In genomic region chr17:75524971-75525805, GRCh38 we compare ENCODE assay signal across 8 cellular contexts. TPM values are rescaled to one million over a fixed set of nuclear protein-coding genes. Genes with fewer than 3 reads are reported as not detected.
DNase-seq lines count a peak whose midpoint lies in the region; ATAC-seq, FAIRE-seq and TF ChIP-seq lines count a peak whose summit lies in the region.

Gene LLGL2, plus strand, starts transcription at chr17:75525697. Its CDS starts 17,730 bp downstream, at chr17:75543427.

- H3F3A ChIP-seq in smooth muscle cell (ENCODE audit: low read depth), result peaks cover 15% of the 10 kb centered on the region

- peaks cover 14% of the 10 kb centered on the region for H3K27me3 ChIP-seq in astrocyte (ENCODE audit: insufficient read depth, low read length)
- no peaks in the 10 kb centered on the region for H3K27me3 ChIP-seq in iPS DF 6.9 (ENCODE audit: control insufficient read depth, insufficient read depth, low read length)
- H3K27me3 ChIP-seq in smooth muscle cell (ENCODE audit: low read depth), result peaks cover 7% of the 10 kb centered on the region

- TF ChIP-seq CTCF in GM12865 (IDR thresholded peaks at IDR 0.05; ENCODE audit: insufficient read depth, low read depth, low read length, missing control alignments), result peak; percentile 34
- TF ChIP-seq CTCF in astrocyte (IDR thresholded peaks at IDR 0.05; ENCODE audit: insufficient read depth, low read depth, low read length), result no peak
- TF ChIP-seq CTCF in smooth muscle cell (IDR thresholded peaks at IDR 0.05; ENCODE audit: borderline replicate concordance, insufficient read depth, poor library complexity, severe bottlenecking), result peak; percentile 21

- H3K4me3 Mint-ChIP-seq in astrocyte (ENCODE audit: unreplicated experiment), result peak within 1 kb of the TSS; percentile 76

- H3K27ac ChIP-seq in astrocyte (ENCODE audit: low read depth, low read length) (no peak within 1 kb of the TSS), iPS DF 6.9 (ENCODE audit: low read length) (no peak within 1 kb of the TSS), smooth muscle cell (ENCODE audit: low read depth) (no peak within 1 kb of the TSS)

- no peak for FAIRE-seq in astrocyte (lab: Jason Lieb, UNC)

- ATAC-seq in HG02763 (IDR thresholded peaks at IDR 0.05; ENCODE audit: unreplicated experiment) (peak; percentile 88), GM18870 (IDR thresholded peaks at IDR 0.05; ENCODE audit: unreplicated experiment) (no peak)

- H3K4me2 ChIP-seq in astrocyte (ENCODE audit: low read length) (peak within 1 kb of the TSS; percentile 87), smooth muscle cell (peak within 1 kb of the TSS; percentile 98)

- H3K4me1 Mint-ChIP-seq in astrocyte (ENCODE audit: low read depth, unreplicated experiment), result peaks cover 3% of the 10 kb centered on the region

- H3K9me3 ChIP-seq in astrocyte (ENCODE audit: insufficient read depth, low read depth, low read length), result no peaks in the 10 kb centered on the region
- no peaks in the 10 kb centered on the region for H3K9me3 ChIP-seq in iPS DF 6.9 (ENCODE audit: control insufficient read depth, insufficient read depth, low read length)
- no peaks in the 10 kb centered on the region for H3K9me3 ChIP-seq in smooth muscle cell (replicated peaks; ENCODE audit: low read depth)

- H3K4me1 ChIP-seq in astrocyte (ENCODE audit: insufficient read depth, low read length) (peaks cover 7% of the 10 kb centered on the region), iPS DF 6.9 (ENCODE audit: control insufficient read depth, insufficient read depth, low read length) (no peaks in the 10 kb centered on the region), smooth muscle cell (ENCODE audit: low read depth) (peaks cover 5% of the 10 kb centered on the region)

- no peaks in the 10 kb centered on the region for H3K79me2 ChIP-seq in astrocyte (ENCODE audit: insufficient read depth, low read length)
- no peaks in the 10 kb centered on the region for H3K79me2 ChIP-seq in smooth muscle cell (ENCODE audit: low read depth)

- H2AFZ ChIP-seq in astrocyte (ENCODE audit: low read depth, low read length) (peak within 1 kb of the TSS; percentile 75), smooth muscle cell (ENCODE audit: low read depth) (peak within 1 kb of the TSS; percentile 92)

- H3K27me3 Mint-ChIP-seq in astrocyte (ENCODE audit: low read depth, unreplicated experiment), result peaks cover 7% of the 10 kb centered on the region

- H3K36me3 ChIP-seq in astrocyte (ENCODE audit: insufficient read depth, low read length) (no peaks in the 10 kb centered on the region), iPS DF 6.9 (ENCODE audit: control insufficient read depth, insufficient read depth, low read length) (peaks cover 10% of the 10 kb centered on the region), smooth muscle cell (ENCODE audit: low read depth) (no peaks in the 10 kb centered on the region)

- H3K27ac Mint-ChIP-seq in astrocyte (ENCODE audit: unreplicated experiment), result no peak within 1 kb of the TSS

- H3K36me3 Mint-ChIP-seq in astrocyte (ENCODE audit: low read depth, unreplicated experiment), result peaks cover 3% of the 10 kb centered on the region

- WGBS in iPS DF 6.9 (ENCODE audit: insufficient coverage, insufficient read length), result no CpG with 5 or more reads among the region's 108 CpGs
- WGBS in smooth muscle cell (ENCODE audit: low lambda C conversion rate), result 2% methylated on average over 39 of the region's 108 CpGs

- no peaks in the 10 kb centered on the region for H3K9me3 Mint-ChIP-seq in astrocyte (ENCODE audit: unreplicated experiment)

- H3K4me3 ChIP-seq in GM12865 (ENCODE audit: low read depth, low read length), result peak within 1 kb of the TSS; percentile 63
- H3K4me3 ChIP-seq in astrocyte (ENCODE audit: insufficient read depth, low read depth, low read length), result peak within 1 kb of the TSS; percentile 52
- peak within 1 kb of the TSS; percentile 73 for H3K4me3 ChIP-seq in iPS DF 6.9 (ENCODE audit: low read length)
- peak within 1 kb of the TSS; percentile 85 for H3K4me3 ChIP-seq in smooth muscle cell

- H4K20me1 ChIP-seq in astrocyte (ENCODE audit: insufficient read depth, low read length) (peaks cover 13% of the 10 kb centered on the region), smooth muscle cell (ENCODE audit: low read depth) (no peaks in the 10 kb centered on the region)

- H3K9ac ChIP-seq in astrocyte (ENCODE audit: low read length) (peak within 1 kb of the TSS; percentile 10), smooth muscle cell (ENCODE audit: low read depth) (no peak within 1 kb of the TSS)

- DNase-seq in GM12865 (ENCODE audit: low read depth), result peak; percentile 84
- DNase-seq in NCI-H146 treated with DMSO at 0.1 percent for 48 hours (lab: John Stamatoyannopoulos, UW; ENCODE audit: unreplicated experiment), result peak; percentile 70
- DNase-seq in T-helper 22 cell (ENCODE audit: low read depth), result peak; percentile 78
- no peak for DNase-seq in astrocyte (ENCODE audit: low read depth)
- peak; percentile 73 for DNase-seq in iPS DF 6.9 (ENCODE audit: low read depth, low spot score)
- DNase-seq in smooth muscle cell (lab: John Stamatoyannopoulos, UW; ENCODE audit: unreplicated experiment), result peak; percentile 66

RNA-seq across cellular contexts. Expression of gene LLGL2, which starts in this region (rescaled TPM):
- 6.9 and 14.8 TPM in 2 replicates for total RNA-seq in astrocyte
- total RNA-seq in smooth muscle cell, result 7.6 and 9.9 TPM in 2 replicates
- polyA plus RNA-seq in smooth muscle cell, result 12.7 and 33.5 TPM in 2 replicates
